11 cellular contexts compared by ENCODE assay signal in genomic region chr12:13198240-13198639, GRCh38. TPM values are rescaled to one million over a fixed set of nuclear protein-coding genes. Genes with fewer than 3 reads are reported as not detected.
A peak's percentile ranks its signal among the peaks of the same experiment; 100 is the strongest.
DNase-seq lines count a peak whose midpoint lies in the region; ATAC-seq and TF ChIP-seq lines count a peak whose summit lies in the region.
"Had no signal": no experiment of that assay in that cellular context is flagged by ENCODE, and none has a peak within 500 bp of the region (broad histone marks: within the 10 kb centered on the region; RNA-seq: fewer than 3 reads in every experiment).

No MANE protein-coding gene starts in this region.

- H3K9me3 ChIP-seq in heart left ventricle (no peaks in the 10 kb centered on the region), muscle layer of duodenum (ENCODE audit: control insufficient read depth in 1 of 2, low read length in 2 of 2) (no peaks in the 10 kb centered on the region), uterus (no peaks in the 10 kb centered on the region)
- H3K9me3 ChIP-seq: neutrophil had no signal

- ATAC-seq in heart left ventricle (no peak), Right ventricle myocardium inferior (no peak), GM19452 (IDR thresholded peaks at IDR 0.05; ENCODE audit: unreplicated experiment) (no peak)

- no peak for DNase-seq in heart left ventricle
- no peak for DNase-seq in Right ventricle myocardium inferior (ENCODE audit: missing footprints)
- DNase-seq in dorsolateral prefrontal cortex = no peak
- no peak for DNase-seq in uterus
- no peak for DNase-seq in DMS114 treated with DMSO at 0.1 percent for 48 hours (lab: John Stamatoyannopoulos, UW; ENCODE audit: unreplicated experiment)
- no peak for DNase-seq in GM03348 (ENCODE audit: low spot score)
- DNase-seq: activated effector memory CD4-positive, alpha-beta T cell treated with anti-CD3 and anti-CD28 coated beads, Interleukin-2, amount 50 U/mL, for 16 hours; glutamatergic neuron had no signal

- H3K4me1 ChIP-seq in heart left ventricle = peaks cover 4 to 86% (median 49%) of the 10 kb centered on the region in 12 donors
- peaks cover 23 to 25% of the 10 kb centered on the region in 2 donors for H3K4me1 ChIP-seq in muscle layer of duodenum (ENCODE audit: control insufficient read depth in 1 of 2, insufficient read depth in 2 of 2, low read length in 2 of 2)
- peaks cover 25 to 28% of the 10 kb centered on the region in 2 donors for H3K4me1 ChIP-seq in uterus

- H3K4me3 ChIP-seq in heart left ventricle = peak overlapping the region; percentile 54 to 85 (median 66)
- peak overlapping the region in 31 of 59 donors; percentile 2 to 67 (median 49) for H3K4me3 ChIP-seq in dorsolateral prefrontal cortex
- peak overlapping the region; percentile 65 to 95 for H3K4me3 ChIP-seq in muscle layer of duodenum (ENCODE audit: low read depth in 1 of 2, low read length in 2 of 2)
- H3K4me3 ChIP-seq in uterus = peak overlapping the region; percentile 50 to 70

- H3K27ac ChIP-seq in heart left ventricle (peak overlapping the region; percentile 81 to 99 (median 90)), dorsolateral prefrontal cortex (peak overlapping the region in 2 of 59 donors; percentile 12 to 35), muscle layer of duodenum (ENCODE audit: low read length) (peak overlapping the region; percentile 100), uterus (peak overlapping the region; percentile 95 to 96)
- H3K27ac ChIP-seq: neutrophil had no signal

- TF ChIP-seq CTCF in heart left ventricle (IDR thresholded peaks at IDR 0.05) (no peak), dorsolateral prefrontal cortex (IDR thresholded peaks at IDR 0.05 in 54 of 56, conservative IDR thresholded peaks at IDR 0.05 in 2 of 56; ENCODE audit: low read depth in 1 of 56, partially characterized antibody in 56 of 56) (no peak), uterus (IDR thresholded peaks at IDR 0.05) (no peak)

- WGBS in heart left ventricle, 4 donors = 38 to 51% (median 41%) methylated on average over 4 of the region's 4 CpGs

- no peak for TF ChIP-seq POLR2A in heart left ventricle (IDR thresholded peaks at IDR 0.05)
- TF ChIP-seq POLR2A in uterus (IDR thresholded peaks at IDR 0.05) = no peak

- intact Hi-C loops in heart left ventricle (cut with DNase I) = loop anchor here in 7 of 10 donors (2.0 to 5.0 kb wide), 6 partner anchors 46 to 197 kb away; partner anchors contain the start of gene HEBP1 (in 1 of the 7)
- intact Hi-C loops in Right ventricle myocardium inferior (cut with DNase I) = loop anchor here (5.0 kb wide), 1 partner anchor 196 kb away; the partner anchor contains the start of gene HEBP1
- intact Hi-C loops in dorsolateral prefrontal cortex (cut with DNase I) = no loop called here
- intact Hi-C loops in uterus (cut with DNase I; ENCODE audit: low total_unique reads) = loop anchor here (5.0 kb wide), 2 partner anchors 101 to 411 kb away; partner anchors contain the start of gene APOLD1

- H3K27me3 ChIP-seq in heart left ventricle (no peaks in the 10 kb centered on the region), dorsolateral prefrontal cortex (no peaks in the 10 kb centered on the region), muscle layer of duodenum (ENCODE audit: low read depth, low read length) (no peaks in the 10 kb centered on the region), uterus (no peaks in the 10 kb centered on the region)

- H3K36me3 ChIP-seq in heart left ventricle (peaks cover 0 to 5% (median 0%) of the 10 kb centered on the region in 9 donors), muscle layer of duodenum (ENCODE audit: control insufficient read depth in 1 of 2, insufficient read depth in 2 of 2, low read length in 2 of 2) (peaks cover 9 to 10% of the 10 kb centered on the region in 2 donors), uterus (no peaks in the 10 kb centered on the region)
- H3K36me3 ChIP-seq: neutrophil had no signal

RNA-seq across cellular contexts. Expression of gene EMP1, which starts 1.7 kb away (rescaled TPM):
- total RNA-seq in heart left ventricle = 100 to 1,000 TPM in 6 of 9 donors, 10 to 100 TPM in 3; 67.9 to 281 (median 175) TPM
- polyA plus RNA-seq in heart left ventricle = 10 to 100 TPM; 16.4 to 83.0 TPM
- 129 TPM for total RNA-seq in Right ventricle myocardium inferior
- 100 to 1,000 TPM in 8 of 120 experiments, 10 to 100 TPM in 109, 1 to 10 TPM in 3; 6.7 to 201 (median 32.3) TPM for total RNA-seq in dorsolateral prefrontal cortex
- total RNA-seq in uterus = 100 to 1,000 TPM in 3 of 4 donors, 10 to 100 TPM in 1; 48.9 to 345 (median 163) TPM

Comparison
In these comparisons a context has a peak if more than half of its experiments do, and no peak if none do; other contexts are left out.
1. intact Hi-C loops: an anchor here in heart left ventricle (2.0 to 5.0 kb wide), Right ventricle myocardium inferior (5.0 kb wide) and uterus (5.0 kb wide); none called in dorsolateral prefrontal cortex.